8 cellular contexts compared by ENCODE assay signal in genomic region chr6:63597142-63598000, GRCh38. TPM values are rescaled to one million over a fixed set of nuclear protein-coding genes. Genes with fewer than 3 reads are reported as not detected.
DNase-seq lines count a peak whose midpoint lies in the region; ATAC-seq and TF ChIP-seq lines count a peak whose summit lies in the region.

No MANE protein-coding gene starts in this region.

- no peak overlapping the region for H3K27ac Mint-ChIP-seq in activated naive CD4-positive, alpha-beta T cell treated with anti-CD3 and anti-CD28 coated beads for 36 hours
- H3K27ac Mint-ChIP-seq in activated CD8-positive, alpha-beta T cell treated with anti-CD3 and anti-CD28 coated beads, Interleukin-2, amount 10 ng/mL, durations not matched to agents 7 days and 5 days = no peak overlapping the region

- POLR2A ChIA-PET in activated CD8-positive, alpha-beta T cell treated with anti-CD3 and anti-CD28 coated beads, Interleukin-2, amount 10 ng/mL, durations not matched to agents 7 days and 5 days (lab: Charles Lee) = interaction anchor here (1.6 to 2.0 kb wide), 3 partner anchors 24 to 164 kb away, joined by 4 to 10 read pairs (median 8); partner anchors contain the start of gene PHF3

- H3K27ac ChIP-seq in iPS-20b (ENCODE audit: low read length) (no peak overlapping the region), suprapubic skin (no peak overlapping the region)

- WGBS in suprapubic skin = 63% methylated on average over 5 of the region's 5 CpGs

- H3K9me3 ChIP-seq in iPS-20b (ENCODE audit: insufficient read depth, low read depth, low read length) (no peaks in the 10 kb centered on the region), suprapubic skin (no peaks in the 10 kb centered on the region)

- no peak for ATAC-seq in activated CD8-positive, alpha-beta T cell treated with anti-CD3 and anti-CD28 coated beads, Interleukin-2, amount 10 ng/mL, durations not matched to agents 7 days and 5 days
- no peak for ATAC-seq in GM18858 (IDR thresholded peaks at IDR 0.05; ENCODE audit: unreplicated experiment)

- H3K9ac ChIP-seq in iPS-20b (ENCODE audit: low read depth, low read length) = peak overlapping the region; percentile 89; the same call in 1 of the 2 replicates

- peak overlapping the region; percentile 84 for H3K4me3 Mint-ChIP-seq in activated naive CD4-positive, alpha-beta T cell treated with anti-CD3 and anti-CD28 coated beads for 36 hours
- peak overlapping the region; percentile 82 for H3K4me3 Mint-ChIP-seq in activated CD8-positive, alpha-beta T cell treated with anti-CD3 and anti-CD28 coated beads, Interleukin-2, amount 10 ng/mL, durations not matched to agents 7 days and 5 days

- H3K9me3 Mint-ChIP-seq in activated naive CD4-positive, alpha-beta T cell treated with anti-CD3 and anti-CD28 coated beads for 36 hours = no peaks in the 10 kb centered on the region
- no peaks in the 10 kb centered on the region for H3K9me3 Mint-ChIP-seq in activated CD8-positive, alpha-beta T cell treated with anti-CD3 and anti-CD28 coated beads, Interleukin-2, amount 10 ng/mL, durations not matched to agents 7 days and 5 days (ENCODE audit: insufficient read depth)

- no peaks in the 10 kb centered on the region for H3K36me3 Mint-ChIP-seq in activated naive CD4-positive, alpha-beta T cell treated with anti-CD3 and anti-CD28 coated beads for 36 hours (ENCODE audit: low read depth)
- H3K36me3 Mint-ChIP-seq in activated CD8-positive, alpha-beta T cell treated with anti-CD3 and anti-CD28 coated beads, Interleukin-2, amount 10 ng/mL, durations not matched to agents 7 days and 5 days (ENCODE audit: low read depth) = no peaks in the 10 kb centered on the region

- no peak for TF ChIP-seq EP300 in suprapubic skin (IDR thresholded peaks at IDR 0.05)

- no peaks in the 10 kb centered on the region for H3K36me3 ChIP-seq in iPS-20b (ENCODE audit: insufficient read depth, low read depth, low read length)
- no peaks in the 10 kb centered on the region for H3K36me3 ChIP-seq in suprapubic skin

- no peak for TF ChIP-seq POLR2A in suprapubic skin (IDR thresholded peaks at IDR 0.05)

- H3K4me3 ChIP-seq in iPS-20b (ENCODE audit: low read length) (peak overlapping the region; percentile 90), suprapubic skin (peak overlapping the region; percentile 57)

- CTCF ChIA-PET in activated naive CD4-positive, alpha-beta T cell treated with anti-CD3 and anti-CD28 coated beads for 36 hours (lab: Charles Lee) = interaction anchor here (0.6 to 6.0 kb wide), 15 partner anchors 24 to 281 kb away, joined by 3 to 85 read pairs (median 4); partner anchors contain the start of gene PHF3
- CTCF ChIA-PET in activated CD8-positive, alpha-beta T cell treated with anti-CD3 and anti-CD28 coated beads, Interleukin-2, amount 10 ng/mL, durations not matched to agents 7 days and 5 days (lab: Charles Lee) = interaction anchor here (1.1 to 3.7 kb wide), 21 partner anchors 10 to 245 kb away, joined by 3 to 72 read pairs (median 6); partner anchors contain the start of gene PHF3

- peaks cover 6% of the 10 kb centered on the region for H3K27me3 Mint-ChIP-seq in activated naive CD4-positive, alpha-beta T cell treated with anti-CD3 and anti-CD28 coated beads for 36 hours (ENCODE audit: low read depth)
- peaks cover 3% of the 10 kb centered on the region for H3K27me3 Mint-ChIP-seq in activated CD8-positive, alpha-beta T cell treated with anti-CD3 and anti-CD28 coated beads, Interleukin-2, amount 10 ng/mL, durations not matched to agents 7 days and 5 days (ENCODE audit: low read depth)

- no peak for TF ChIP-seq CTCF in suprapubic skin (IDR thresholded peaks at IDR 0.05)

- H3K27me3 ChIP-seq in iPS-20b (ENCODE audit: insufficient read depth, low read length) = no peaks in the 10 kb centered on the region
- H3K27me3 ChIP-seq in suprapubic skin = no peaks in the 10 kb centered on the region

- H3K4me1 ChIP-seq in iPS-20b (ENCODE audit: insufficient read depth, low read length) = peaks cover 4% of the 10 kb centered on the region; the same call in 1 of the 2 replicates
- H3K4me1 ChIP-seq in suprapubic skin = peaks cover 11% of the 10 kb centered on the region

- peaks cover 10% of the 10 kb centered on the region for H3K4me1 Mint-ChIP-seq in activated naive CD4-positive, alpha-beta T cell treated with anti-CD3 and anti-CD28 coated beads for 36 hours (ENCODE audit: low read depth)
- peaks cover 22% of the 10 kb centered on the region for H3K4me1 Mint-ChIP-seq in activated CD8-positive, alpha-beta T cell treated with anti-CD3 and anti-CD28 coated beads, Interleukin-2, amount 10 ng/mL, durations not matched to agents 7 days and 5 days (ENCODE audit: low read depth)

- intact Hi-C loops in activated naive CD4-positive, alpha-beta T cell treated with anti-CD3 and anti-CD28 coated beads for 36 hours (cut with micrococcal nuclease) = loop anchor here (5.0 kb wide), 1 partner anchor 220 kb away; no protein-coding TSS in a partner anchor

- DNase-seq in activated naive CD4-positive, alpha-beta T cell treated with anti-CD3 and anti-CD28 coated beads for 36 hours = no peak
- no peak for DNase-seq in activated naive CD4-positive, alpha-beta T cell treated with Interleukin-2 at 50 U/mL for 16 hours
- no peak for DNase-seq in activated CD8-positive, alpha-beta T cell treated with anti-CD3 and anti-CD28 coated beads, Interleukin-2, amount 10 ng/mL, durations not matched to agents 7 days and 5 days
- no peak for DNase-seq in suprapubic skin (ENCODE audit: low spot score in 2 of 2)
- no peak for DNase-seq in COLO829 (ENCODE audit: low spot score)
- no peak for DNase-seq in stimulated activated CD4-positive, alpha-beta T cell treated with anti-CD3 and anti-CD28 coated beads, Interleukin-2, amount 100 ng/mL, for 48 hours

RNA-seq across cellular contexts. Expression of gene PTP4A1, which starts 25.1 kb away (rescaled TPM):
- 10 to 100 TPM; 46.8 to 51.9 TPM for total RNA-seq in activated naive CD4-positive, alpha-beta T cell treated with anti-CD3 and anti-CD28 coated beads for 36 hours
- total RNA-seq in activated CD8-positive, alpha-beta T cell treated with anti-CD3 and anti-CD28 coated beads, Interleukin-2, amount 10 ng/mL, durations not matched to agents 7 days and 5 days = 10 to 100 TPM; 86.6 to 87.0 TPM
- 10 to 100 TPM; 12.4 to 85.4 (median 50.4) TPM for total RNA-seq in suprapubic skin

RNA-seq across cellular contexts. Expression of gene PHF3, which starts 38.2 kb away (rescaled TPM):
- total RNA-seq in activated naive CD4-positive, alpha-beta T cell treated with anti-CD3 and anti-CD28 coated beads for 36 hours = 10 to 100 TPM; 45.8 to 47.6 TPM
- total RNA-seq in activated CD8-positive, alpha-beta T cell treated with anti-CD3 and anti-CD28 coated beads, Interleukin-2, amount 10 ng/mL, durations not matched to agents 7 days and 5 days = 10 to 100 TPM; 39.3 to 40.2 TPM
- total RNA-seq in suprapubic skin = 10 to 100 TPM; 38.1 to 98.5 (median 49.3) TPM
